Comparison of ENCODE assay signal across 27 cellular contexts in the genomic region with DNA sequence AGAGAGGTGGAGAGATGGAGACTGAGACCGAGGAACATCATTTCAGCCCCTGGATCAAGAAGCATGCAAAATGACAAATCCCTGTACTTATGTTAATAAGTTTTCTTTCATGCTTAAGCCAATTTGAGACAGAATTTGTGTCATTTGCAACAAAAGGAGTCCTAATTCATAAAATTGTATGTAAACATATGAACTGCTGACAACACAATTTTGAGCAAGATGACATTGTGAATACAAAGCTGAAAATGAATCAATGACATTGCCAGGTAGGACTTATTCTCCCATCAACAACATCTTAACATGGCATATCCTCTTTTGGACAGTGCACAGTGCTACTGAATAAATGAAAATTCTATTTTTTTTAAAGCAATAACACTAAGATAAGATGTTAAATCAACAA.
DNase-seq lines count a peak whose midpoint lies in the region; ATAC-seq, FAIRE-seq and TF ChIP-seq lines count a peak whose summit lies in the region.
"Had no signal": no experiment of that assay in that cellular context is flagged by ENCODE, and none has a peak within 500 bp of the region (broad histone marks: within the 10 kb centered on the region; RNA-seq: fewer than 3 reads in every experiment).

No MANE protein-coding gene starts in this region.

- H3K4me3 ChIP-seq in cardiac muscle cell = no peak overlapping the region
- no peak overlapping the region for H3K4me3 ChIP-seq in A549
- H3K4me3 ChIP-seq in IMR-90 (ENCODE audit: insufficient read depth, low read depth, low read length) = no peak overlapping the region
- H3K4me3 ChIP-seq in keratinocyte (ENCODE audit: control insufficient read depth in 2 of 3, extremely low read depth in 1 of 3, insufficient read depth in 2 of 3, low read depth in 1 of 3, low read length in 3 of 3) = no peak overlapping the region
- H3K4me3 ChIP-seq: BLaER1, GM12878 had no signal

- dilution Hi-C loops in IMR-90 (cut with HindIII; ENCODE audit: low sequenced_read_pairs, unreplicated experiment) (no loop called here), keratinocyte (cut with MboI; ENCODE audit: extremely low pct_ligation_motif_present, low sequenced_read_pairs) (no loop called here)

- H4K20me1 ChIP-seq in IMR-90 (ENCODE audit: insufficient read depth, low read length) (no peaks in the 10 kb centered on the region), keratinocyte (ENCODE audit: control insufficient read depth, extremely low read depth, insufficient read depth, low read length) (no peaks in the 10 kb centered on the region)
- H4K20me1 ChIP-seq: BLaER1 had no signal

- DNase-seq in cardiac muscle cell (ENCODE audit: low read depth in 1 of 2, low spot score in 1 of 2) (no peak), left ventricle myocardium superior (no peak), A549 (ENCODE audit: low read depth in 1 of 2, low spot score in 1 of 2) (no peak), IMR-90 (no peak), keratinocyte (ENCODE audit: low read depth, low spot score) (no peak)
- no peak for DNase-seq in activated CD4-positive, alpha-beta T cell treated with anti-CD3 and anti-CD28 coated beads, Interleukin-2, amount 50 U/mL, for 48 hours
- no peak for DNase-seq in activated CD4-positive, alpha-beta T cell treated with anti-CD3 and anti-CD28 coated beads, Interleukin-2, amount 50 U/mL, for 1 hour
- DNase-seq: ACHN; BE2C; C1 segment of cervical spinal cord; CD4-positive, alpha-beta memory T cell; CD4-positive, CD25-positive, alpha-beta regulatory T cell; CD8-positive, alpha-beta memory T cell; COR-L47; DMS 273 treated with DMSO at 0.1 percent for 48 hours; DMS153; DMS53; DMS79; DND-41; EL; GDM1 had no signal

- H3K14ac ChIP-seq in IMR-90 (replicated peaks; ENCODE audit: low read depth, low read length) = no peak overlapping the region

- H3K79me1 ChIP-seq in IMR-90 (ENCODE audit: low read depth in 1 of 2, low read length in 2 of 2) = no peaks in the 10 kb centered on the region

- H2AK9ac ChIP-seq in IMR-90 (replicated peaks; ENCODE audit: low read depth, low read length, poor library complexity) = no peak overlapping the region

- POLR2A ChIA-PET in A549 (lab: Yijun Ruan, JAX) (no interaction called here), IMR-90 (lab: Charles Lee; ENCODE audit: unreplicated experiment) (no interaction called here)

- TF ChIP-seq CTCF in cardiac muscle cell (IDR thresholded peaks at IDR 0.05; ENCODE audit: low read depth, low read length) = no peak
- no peak for TF ChIP-seq CTCF in A549 (IDR thresholded peaks at IDR 0.05)
- no peak for TF ChIP-seq CTCF in IMR-90 (conservative IDR thresholded peaks at IDR 0.05; ENCODE audit: low read depth, low read length)
- TF ChIP-seq CTCF in keratinocyte (optimal IDR thresholded peaks at IDR 0.05 in 1 of 3, IDR thresholded peaks at IDR 0.05 in 1 of 3, conservative IDR thresholded peaks at IDR 0.05 in 1 of 3; ENCODE audit: extremely low read depth in 1 of 3, insufficient read depth in 2 of 3, low read length in 3 of 3) = no peak

- in situ Hi-C loops in IMR-90 (cut with MboI; ENCODE audit: low sequenced_read_pairs) = no loop called here

- H4K91ac ChIP-seq in IMR-90 (ENCODE audit: insufficient read depth, low read depth, low read length) = no peak overlapping the region

- intact Hi-C loops in left ventricle myocardium superior (cut with micrococcal nuclease) = no loop called here
- intact Hi-C loops in IMR-90 (cut with micrococcal nuclease) = no loop called here

- H3K9me1 ChIP-seq in IMR-90 (ENCODE audit: insufficient read depth, low read length) = no peaks in the 10 kb centered on the region
- no peaks in the 10 kb centered on the region for H3K9me1 ChIP-seq in keratinocyte (ENCODE audit: control insufficient read depth, extremely low read depth, insufficient read depth, low read length)

- peaks cover 30% of the 10 kb centered on the region for H3K4me1 ChIP-seq in cardiac muscle cell (ENCODE audit: low read depth)
- no peaks in the 10 kb centered on the region for H3K4me1 ChIP-seq in A549
- no peaks in the 10 kb centered on the region for H3K4me1 ChIP-seq in IMR-90 (ENCODE audit: control insufficient read depth, insufficient read depth, low read length)
- H3K4me1 ChIP-seq in keratinocyte (ENCODE audit: control insufficient read depth, extremely low read depth, insufficient read depth, low read length) = peaks cover 19% of the 10 kb centered on the region
- H3K4me1 ChIP-seq: BE2C, BLaER1 had no signal

- no TSS peak for BruUV-seq in IMR-90 (replicated peaks; lab: Mats Ljungman, UMichigan)

- H2BK20ac ChIP-seq in IMR-90 (ENCODE audit: low read depth, low read length) = no peak overlapping the region

- H2AK5ac ChIP-seq in IMR-90 (ENCODE audit: low read depth, low read length) = no peak overlapping the region

- no peak for TF ChIP-seq EP300 in A549 (IDR thresholded peaks at IDR 0.05)

- H3K36me3 ChIP-seq in cardiac muscle cell = no peaks in the 10 kb centered on the region
- no peaks in the 10 kb centered on the region for H3K36me3 ChIP-seq in IMR-90 (ENCODE audit: control insufficient read depth, insufficient read depth, low read length)
- no peaks in the 10 kb centered on the region for H3K36me3 ChIP-seq in keratinocyte (ENCODE audit: control insufficient read depth in 2 of 2, extremely low read depth in 1 of 2, insufficient read depth in 2 of 2, low read length in 2 of 2)
- H3K36me3 ChIP-seq: BE2C, BLaER1 had no signal

- H3K27ac ChIP-seq in cardiac muscle cell = peak overlapping the region; percentile 90
- H3K27ac ChIP-seq in A549 = no peak overlapping the region
- H3K27ac ChIP-seq in IMR-90 (ENCODE audit: insufficient read depth, low read length) = no peak overlapping the region
- no peak overlapping the region for H3K27ac ChIP-seq in keratinocyte (ENCODE audit: control insufficient read depth, insufficient read depth, low read length)
- H3K27ac ChIP-seq: 22Rv1, BLaER1 had no signal

- no peaks in the 10 kb centered on the region for H3K79me2 ChIP-seq in keratinocyte (ENCODE audit: control insufficient read depth, insufficient read depth, low read length)

- no peak overlapping the region for H3K4ac ChIP-seq in IMR-90 (ENCODE audit: low read depth, low read length)

- WGBS in A549 (ENCODE audit: missing lambda C conversion rate) = 0% methylated on average over 1 of the region's 1 CpG
- no CpG with 5 or more reads among the region's 1 CpG for WGBS in IMR-90 (ENCODE audit: extremely low coverage in 2 of 2, insufficient read length in 1 of 2), 2 experiments

- H3K27me3 ChIP-seq in cardiac muscle cell (no peaks in the 10 kb centered on the region), IMR-90 (ENCODE audit: control insufficient read depth, insufficient read depth, low read length) (no peaks in the 10 kb centered on the region), keratinocyte (ENCODE audit: control insufficient read depth, extremely low read depth, insufficient read depth, low read length) (no peaks in the 10 kb centered on the region)
- H3K27me3 ChIP-seq: BE2C, BLaER1 had no signal

- CTCF ChIA-PET in A549 (lab: Yijun Ruan, JAX) (no interaction called here), IMR-90 (lab: Yijun Ruan, JAX) (no interaction called here)

- H4K8ac ChIP-seq in IMR-90 (ENCODE audit: low read depth in 2 of 2, low read length in 2 of 2) = no peak overlapping the region

- no peak overlapping the region for H4K5ac ChIP-seq in IMR-90 (ENCODE audit: low read depth, low read length)

- FAIRE-seq in A549 (lab: Jason Lieb, UNC) (no peak), keratinocyte (lab: Jason Lieb, UNC) (peak; percentile 65)
- FAIRE-seq: GM12878, GM12892, GM18507 had no signal

- ATAC-seq in left ventricle myocardium superior = no peak
- ATAC-seq in A549 = no peak
- ATAC-seq in IMR-90 (ENCODE audit: low read depth) = no peak
- ATAC-seq in GM21367 (IDR thresholded peaks at IDR 0.05; ENCODE audit: unreplicated experiment) = no peak
- ATAC-seq: GM12878 had no signal

- H3K4me2 ChIP-seq in A549 (no peak overlapping the region), IMR-90 (ENCODE audit: low read depth, low read length) (no peak overlapping the region), keratinocyte (ENCODE audit: control insufficient read depth, extremely low read depth, insufficient read depth, low read depth, low read length) (no peak overlapping the region)
- H3K4me2 ChIP-seq: BLaER1 had no signal

- H3K18ac ChIP-seq in IMR-90 (ENCODE audit: low read depth, low read length) = no peak overlapping the region

- no peak overlapping the region for H3K9ac ChIP-seq in IMR-90 (ENCODE audit: low read depth, low read length)
- no peak overlapping the region for H3K9ac ChIP-seq in keratinocyte (ENCODE audit: control insufficient read depth, extremely low read depth, insufficient read depth, low read length)
- H3K9ac ChIP-seq: BLaER1 had no signal

- H3K23ac ChIP-seq in IMR-90 (ENCODE audit: low read depth, low read length) = no peak overlapping the region

- no peak overlapping the region for H2BK120ac ChIP-seq in IMR-90 (ENCODE audit: low read depth, low read length)

- no peak overlapping the region for H2BK15ac ChIP-seq in IMR-90 (ENCODE audit: low read depth, low read length)

- H2BK5ac ChIP-seq in IMR-90 (ENCODE audit: low read depth, low read length, poor library complexity, severe bottlenecking) = no peak overlapping the region

- no peak overlapping the region for H2AFZ ChIP-seq in IMR-90 (replicated peaks; ENCODE audit: low read length, poor library complexity)
- no peak overlapping the region for H2AFZ ChIP-seq in keratinocyte (ENCODE audit: control insufficient read depth, low read length)

- no peak for TF ChIP-seq RAD21 in A549 (conservative IDR thresholded peaks at IDR 0.05 in 1 of 2, IDR thresholded peaks at IDR 0.05 in 1 of 2)
- TF ChIP-seq RAD21 in IMR-90 (IDR thresholded peaks at IDR 0.05; ENCODE audit: low read length) = no peak

- no peak overlapping the region for H3K56ac ChIP-seq in IMR-90 (ENCODE audit: extremely low read depth, insufficient read depth, low read length)

- H3K9me3 ChIP-seq in cardiac muscle cell (ENCODE audit: low read depth) (no peaks in the 10 kb centered on the region), A549 (no peaks in the 10 kb centered on the region; the same call in 2 of the 3 replicates), IMR-90 (ENCODE audit: control insufficient read depth, insufficient read depth, low read length) (peaks cover 16% of the 10 kb centered on the region), keratinocyte (ENCODE audit: control insufficient read depth, low read depth, low read length) (no peaks in the 10 kb centered on the region)
- H3K9me3 ChIP-seq: BE2C had no signal

- TF ChIP-seq POLR2A in A549 (IDR thresholded peaks at IDR 0.05; ENCODE audit: low read length) (no peak), IMR-90 (IDR thresholded peaks at IDR 0.05; ENCODE audit: low read depth, low read length) (no peak)

TF ChIP-seq in A549, 52 proteins besides CTCF, POLR2A, EP300 and RAD21 (continues in another document):
- TF ChIP-seq EHMT2 (IDR thresholded peaks at IDR 0.05; ENCODE audit: low read depth) (no peak), TFCP2L1 (CRISPR knock-in tag; IDR thresholded peaks at IDR 0.05) (no peak), MAFK (IDR thresholded peaks at IDR 0.05; ENCODE audit: partially characterized antibody) (peak; percentile 80), ZNF302 (CRISPR knock-in tag; IDR thresholded peaks at IDR 0.05) (no peak)

TF ChIP-seq in IMR-90, 13 proteins besides CTCF, POLR2A, EP300 and RAD21:
- TF ChIP-seq CHD1 (IDR thresholded peaks at IDR 0.05; ENCODE audit: low read depth, low read length) (no peak), MAFK (IDR thresholded peaks at IDR 0.05; ENCODE audit: low read depth, low read length) (peak; percentile 65)
